Comparison of ENCODE assay signal across 19 cellular contexts in the genomic region with DNA sequence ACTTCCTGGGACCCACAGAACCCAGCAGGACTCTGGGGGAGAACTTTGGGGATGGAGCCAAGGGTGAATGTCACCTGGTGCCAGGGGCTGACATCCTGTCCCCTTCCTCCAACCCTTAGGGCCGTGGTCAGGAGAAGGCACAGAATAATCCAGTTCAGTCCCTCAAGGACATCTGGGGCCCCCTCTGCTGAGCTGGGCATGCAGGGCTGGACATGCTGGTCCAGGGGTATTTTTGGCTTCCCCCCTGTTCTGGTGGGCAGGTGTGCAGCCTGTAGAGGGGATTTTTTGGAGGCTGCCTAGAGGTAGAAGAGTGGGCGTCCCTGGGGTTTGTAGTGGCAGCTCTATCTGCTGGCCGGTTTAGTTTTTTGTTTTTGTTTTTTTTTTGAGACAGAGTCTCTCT. TPM values are rescaled to one million over a fixed set of nuclear protein-coding genes. Genes with fewer than 3 reads are reported as not detected.
"Had no signal": no experiment of that assay in that cellular context is flagged by ENCODE, and none has a peak within 500 bp of the region (broad histone marks: within the 10 kb centered on the region; RNA-seq: fewer than 3 reads in every experiment).

No MANE protein-coding gene starts in this region.

- H3K27me3 Mint-ChIP-seq: natural killer cell treated with Interleukin-12 subunit alpha and Interleukin-12 subunit beta and Interleukin-15 and Interleukin-18, amount 100 ng/mL, for 72 hours had no signal

- H3K36me3 ChIP-seq: neural progenitor cell, pancreas, sigmoid colon, thyroid gland, upper lobe of left lung, vagina had no signal

- ATAC-seq: foreskin keratinocyte; left lobe of liver; natural killer cell treated with Interleukin-12 subunit alpha and Interleukin-12 subunit beta and Interleukin-15 and Interleukin-18, amount 100 ng/mL, for 72 hours; pancreas; psoas muscle had no signal

- H3K27ac Mint-ChIP-seq: natural killer cell treated with Interleukin-12 subunit alpha and Interleukin-12 subunit beta and Interleukin-15 and Interleukin-18, amount 100 ng/mL, for 72 hours; neural progenitor cell had no signal

- H3K9me3 ChIP-seq: pancreas, psoas muscle, sigmoid colon, thyroid gland, upper lobe of left lung, vagina had no signal

- H3K4me3 Mint-ChIP-seq: natural killer cell treated with Interleukin-12 subunit alpha and Interleukin-12 subunit beta and Interleukin-15 and Interleukin-18, amount 100 ng/mL, for 72 hours; neural progenitor cell had no signal

- H3K9me3 Mint-ChIP-seq: natural killer cell treated with Interleukin-12 subunit alpha and Interleukin-12 subunit beta and Interleukin-15 and Interleukin-18, amount 100 ng/mL, for 72 hours; neural progenitor cell had no signal

- H3K27ac ChIP-seq: foreskin keratinocyte, hepatocyte, neural progenitor cell, pancreas, psoas muscle, sigmoid colon, skin epidermis, thyroid gland, upper lobe of left lung, vagina had no signal

- H3K4me1 ChIP-seq: foreskin keratinocyte had no signal

- H3K4me3 ChIP-seq: hepatocyte, neural progenitor cell, pancreas, psoas muscle, sigmoid colon, skin epidermis, thyroid gland, upper lobe of left lung, vagina had no signal

- DNase-seq: central memory CD4-positive, alpha-beta T cell; foreskin keratinocyte; head of caudate nucleus; nucleus accumbens; retina; sigmoid colon; stimulated activated CD4-positive, alpha-beta T cell treated with anti-CD3 and anti-CD28 coated beads, Interleukin-12 subunit alpha, Interleukin-12 subunit beta, amount 100 ng/mL, for 4 hours; stimulated activated naive CD4-positive, alpha-beta T cell treated with Interleukin-2 at 50 U/mL for 16 hours; thyroid gland; upper lobe of left lung had no signal

- H3K36me3 Mint-ChIP-seq: natural killer cell treated with Interleukin-12 subunit alpha and Interleukin-12 subunit beta and Interleukin-15 and Interleukin-18, amount 100 ng/mL, for 72 hours; neural progenitor cell had no signal

RNA-seq across cellular contexts. Expression of a gene that starts 22.6 kb away (rescaled TPM):
- total RNA-seq: myocyte had no signal
- polyA plus RNA-seq: foreskin keratinocyte, hepatocyte, pancreas, psoas muscle, sigmoid colon had no signal
